Comparison of ENCODE assay signal across 1 cellular context in the genomic region with DNA sequence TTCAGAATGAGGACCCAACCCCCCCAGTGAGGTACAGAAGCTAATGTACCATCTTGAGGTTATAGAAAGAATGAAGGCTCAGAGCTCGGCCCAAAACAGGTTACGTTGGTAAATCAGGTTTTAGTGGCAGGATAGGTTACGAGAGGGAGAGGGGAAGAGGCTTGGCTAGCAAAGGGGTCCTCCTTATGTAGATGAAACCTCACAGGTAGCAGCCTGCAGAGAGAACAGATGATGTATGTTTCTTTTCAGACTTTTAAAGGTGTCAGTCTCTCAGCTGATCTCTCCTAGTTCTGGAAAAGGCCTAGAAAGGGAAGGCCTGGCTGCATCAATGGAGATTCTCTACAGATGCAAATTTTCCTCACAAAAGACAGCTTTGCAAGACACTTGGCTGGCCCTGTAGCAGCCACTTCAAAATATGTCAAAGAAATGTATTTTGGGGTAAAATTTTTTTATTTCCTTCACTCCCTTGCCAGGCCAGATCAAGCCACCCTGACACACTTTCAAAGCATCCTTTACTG.
TF ChIP-seq lines count a peak whose summit lies in the region.

No MANE protein-coding gene starts in this region.

TF ChIP-seq in GM23338, 12 proteins besides CTCF, POLR2A, EP300 and RAD21 (continued from another document):
- TF ChIP-seq ZNF114 (CRISPR knock-in tag; IDR thresholded peaks at IDR 0.05) (no peak), EZH2phosphoT487 (IDR thresholded peaks at IDR 0.05; ENCODE audit: unreplicated experiment) (no peak), CREB1 (CRISPR knock-in tag; IDR thresholded peaks at IDR 0.05; ENCODE audit: low read depth) (no peak), POLR2AphosphoS5 (IDR thresholded peaks at IDR 0.05; ENCODE audit: low read depth) (no peak), JUNB (IDR thresholded peaks at IDR 0.05; ENCODE audit: unreplicated experiment) (no peak)
- TF ChIP-seq, protein P1, sequence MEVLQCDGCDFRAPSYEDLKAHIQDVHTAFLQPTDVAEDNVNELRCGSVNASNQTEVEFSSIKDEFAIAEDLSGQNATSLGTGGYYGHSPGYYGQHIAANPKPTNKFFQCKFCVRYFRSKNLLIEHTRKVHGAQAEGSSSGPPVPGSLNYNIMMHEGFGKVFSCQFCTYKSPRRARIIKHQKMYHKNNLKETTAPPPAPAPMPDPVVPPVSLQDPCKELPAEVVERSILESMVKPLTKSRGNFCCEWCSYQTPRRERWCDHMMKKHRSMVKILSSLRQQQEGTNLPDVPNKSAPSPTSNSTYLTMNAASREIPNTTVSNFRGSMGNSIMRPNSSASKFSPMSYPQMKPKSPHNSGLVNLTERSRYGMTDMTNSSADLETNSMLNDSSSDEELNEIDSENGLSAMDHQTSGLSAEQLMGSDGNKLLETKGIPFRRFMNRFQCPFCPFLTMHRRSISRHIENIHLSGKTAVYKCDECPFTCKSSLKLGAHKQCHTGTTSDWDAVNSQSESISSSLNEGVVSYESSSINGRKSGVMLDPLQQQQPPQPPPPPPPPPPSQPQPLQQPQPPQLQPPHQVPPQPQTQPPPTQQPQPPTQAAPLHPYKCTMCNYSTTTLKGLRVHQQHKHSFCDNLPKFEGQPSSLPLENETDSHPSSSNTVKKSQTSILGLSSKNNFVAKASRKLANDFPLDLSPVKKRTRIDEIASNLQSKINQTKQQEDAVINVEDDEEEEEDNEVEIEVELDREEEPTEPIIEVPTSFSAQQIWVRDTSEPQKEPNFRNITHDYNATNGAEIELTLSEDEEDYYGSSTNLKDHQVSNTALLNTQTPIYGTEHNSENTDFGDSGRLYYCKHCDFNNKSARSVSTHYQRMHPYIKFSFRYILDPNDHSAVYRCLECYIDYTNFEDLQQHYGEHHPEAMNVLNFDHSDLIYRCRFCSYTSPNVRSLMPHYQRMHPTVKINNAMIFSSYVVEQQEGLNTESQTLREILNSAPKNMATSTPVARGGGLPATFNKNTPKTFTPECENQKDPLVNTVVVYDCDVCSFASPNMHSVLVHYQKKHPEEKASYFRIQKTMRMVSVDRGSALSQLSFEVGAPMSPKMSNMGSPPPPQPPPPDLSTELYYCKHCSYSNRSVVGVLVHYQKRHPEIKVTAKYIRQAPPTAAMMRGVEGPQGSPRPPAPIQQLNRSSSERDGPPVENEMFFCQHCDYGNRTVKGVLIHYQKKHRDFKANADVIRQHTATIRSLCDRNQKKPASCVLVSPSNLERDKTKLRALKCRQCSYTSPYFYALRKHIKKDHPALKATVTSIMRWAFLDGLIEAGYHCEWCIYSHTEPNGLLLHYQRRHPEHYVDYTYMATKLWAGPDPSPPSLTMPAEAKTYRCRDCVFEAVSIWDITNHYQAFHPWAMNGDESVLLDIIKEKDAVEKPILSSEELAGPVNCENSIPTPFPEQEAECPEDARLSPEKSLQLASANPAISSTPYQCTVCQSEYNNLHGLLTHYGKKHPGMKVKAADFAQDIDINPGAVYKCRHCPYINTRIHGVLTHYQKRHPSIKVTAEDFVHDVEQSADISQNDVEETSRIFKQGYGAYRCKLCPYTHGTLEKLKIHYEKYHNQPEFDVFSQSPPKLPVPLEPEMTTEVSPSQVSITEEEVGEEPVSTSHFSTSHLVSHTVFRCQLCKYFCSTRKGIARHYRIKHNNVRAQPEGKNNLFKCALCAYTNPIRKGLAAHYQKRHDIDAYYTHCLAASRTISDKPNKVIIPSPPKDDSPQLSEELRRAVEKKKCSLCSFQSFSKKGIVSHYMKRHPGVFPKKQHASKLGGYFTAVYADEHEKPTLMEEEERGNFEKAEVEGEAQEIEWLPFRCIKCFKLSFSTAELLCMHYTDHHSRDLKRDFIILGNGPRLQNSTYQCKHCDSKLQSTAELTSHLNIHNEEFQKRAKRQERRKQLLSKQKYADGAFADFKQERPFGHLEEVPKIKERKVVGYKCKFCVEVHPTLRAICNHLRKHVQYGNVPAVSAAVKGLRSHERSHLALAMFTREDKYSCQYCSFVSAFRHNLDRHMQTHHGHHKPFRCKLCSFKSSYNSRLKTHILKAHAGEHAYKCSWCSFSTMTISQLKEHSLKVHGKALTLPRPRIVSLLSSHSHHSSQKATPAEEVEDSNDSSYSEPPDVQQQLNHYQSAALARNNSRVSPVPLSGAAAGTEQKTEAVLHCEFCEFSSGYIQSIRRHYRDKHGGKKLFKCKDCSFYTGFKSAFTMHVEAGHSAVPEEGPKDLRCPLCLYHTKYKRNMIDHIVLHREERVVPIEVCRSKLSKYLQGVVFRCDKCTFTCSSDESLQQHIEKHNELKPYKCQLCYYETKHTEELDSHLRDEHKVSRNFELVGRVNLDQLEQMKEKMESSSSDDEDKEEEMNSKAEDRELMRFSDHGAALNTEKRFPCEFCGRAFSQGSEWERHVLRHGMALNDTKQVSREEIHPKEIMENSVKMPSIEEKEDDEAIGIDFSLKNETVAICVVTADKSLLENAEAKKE (CRISPR knock-in tag; IDR thresholded peaks at IDR 0.05): no peak
- TF ChIP-seq, protein P2, sequence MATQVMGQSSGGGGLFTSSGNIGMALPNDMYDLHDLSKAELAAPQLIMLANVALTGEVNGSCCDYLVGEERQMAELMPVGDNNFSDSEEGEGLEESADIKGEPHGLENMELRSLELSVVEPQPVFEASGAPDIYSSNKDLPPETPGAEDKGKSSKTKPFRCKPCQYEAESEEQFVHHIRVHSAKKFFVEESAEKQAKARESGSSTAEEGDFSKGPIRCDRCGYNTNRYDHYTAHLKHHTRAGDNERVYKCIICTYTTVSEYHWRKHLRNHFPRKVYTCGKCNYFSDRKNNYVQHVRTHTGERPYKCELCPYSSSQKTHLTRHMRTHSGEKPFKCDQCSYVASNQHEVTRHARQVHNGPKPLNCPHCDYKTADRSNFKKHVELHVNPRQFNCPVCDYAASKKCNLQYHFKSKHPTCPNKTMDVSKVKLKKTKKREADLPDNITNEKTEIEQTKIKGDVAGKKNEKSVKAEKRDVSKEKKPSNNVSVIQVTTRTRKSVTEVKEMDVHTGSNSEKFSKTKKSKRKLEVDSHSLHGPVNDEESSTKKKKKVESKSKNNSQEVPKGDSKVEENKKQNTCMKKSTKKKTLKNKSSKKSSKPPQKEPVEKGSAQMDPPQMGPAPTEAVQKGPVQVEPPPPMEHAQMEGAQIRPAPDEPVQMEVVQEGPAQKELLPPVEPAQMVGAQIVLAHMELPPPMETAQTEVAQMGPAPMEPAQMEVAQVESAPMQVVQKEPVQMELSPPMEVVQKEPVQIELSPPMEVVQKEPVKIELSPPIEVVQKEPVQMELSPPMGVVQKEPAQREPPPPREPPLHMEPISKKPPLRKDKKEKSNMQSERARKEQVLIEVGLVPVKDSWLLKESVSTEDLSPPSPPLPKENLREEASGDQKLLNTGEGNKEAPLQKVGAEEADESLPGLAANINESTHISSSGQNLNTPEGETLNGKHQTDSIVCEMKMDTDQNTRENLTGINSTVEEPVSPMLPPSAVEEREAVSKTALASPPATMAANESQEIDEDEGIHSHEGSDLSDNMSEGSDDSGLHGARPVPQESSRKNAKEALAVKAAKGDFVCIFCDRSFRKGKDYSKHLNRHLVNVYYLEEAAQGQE (IDR thresholded peaks at IDR 0.05; ENCODE audit: unreplicated experiment): no peak
- TF ChIP-seq, protein P3, sequence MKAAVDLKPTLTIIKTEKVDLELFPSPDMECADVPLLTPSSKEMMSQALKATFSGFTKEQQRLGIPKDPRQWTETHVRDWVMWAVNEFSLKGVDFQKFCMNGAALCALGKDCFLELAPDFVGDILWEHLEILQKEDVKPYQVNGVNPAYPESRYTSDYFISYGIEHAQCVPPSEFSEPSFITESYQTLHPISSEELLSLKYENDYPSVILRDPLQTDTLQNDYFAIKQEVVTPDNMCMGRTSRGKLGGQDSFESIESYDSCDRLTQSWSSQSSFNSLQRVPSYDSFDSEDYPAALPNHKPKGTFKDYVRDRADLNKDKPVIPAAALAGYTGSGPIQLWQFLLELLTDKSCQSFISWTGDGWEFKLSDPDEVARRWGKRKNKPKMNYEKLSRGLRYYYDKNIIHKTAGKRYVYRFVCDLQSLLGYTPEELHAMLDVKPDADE (IDR thresholded peaks at IDR 0.05): no peak
